In genomic region chr12:6225630-6226001, GRCh38 we compare ENCODE assay signal across 12 cellular contexts. TPM values are rescaled to one million over a fixed set of nuclear protein-coding genes. Genes with fewer than 3 reads are reported as not detected.
DNase-seq lines count a peak whose midpoint lies in the region; ATAC-seq and TF ChIP-seq lines count a peak whose summit lies in the region.
"Had no signal": no experiment of that assay in that cellular context is flagged by ENCODE, and none has a peak within 500 bp of the region (broad histone marks: within the 10 kb centered on the region; RNA-seq: fewer than 3 reads in every experiment).

No MANE protein-coding gene starts in this region.

- H3K79me2 ChIP-seq in mesendoderm (ENCODE audit: control insufficient read depth, insufficient read depth, low read length) = peaks cover 11% of the 10 kb centered on the region

- H3K36me3 ChIP-seq in mucosa of stomach (ENCODE audit: control insufficient read depth, insufficient read depth, low read length) = peaks cover 4% of the 10 kb centered on the region
- peaks cover 0 to 4% of the 10 kb centered on the region in 2 donors for H3K36me3 ChIP-seq in thyroid gland
- H3K36me3 ChIP-seq in mesendoderm (ENCODE audit: control insufficient read depth, insufficient read depth, low read length) = no peaks in the 10 kb centered on the region

- H2AK5ac ChIP-seq in mesendoderm (ENCODE audit: low read length) = no peak overlapping the region

- no peak overlapping the region for H3K18ac ChIP-seq in mesendoderm (ENCODE audit: low read length)

- H2BK120ac ChIP-seq in mesendoderm (ENCODE audit: low read depth, low read length) = no peak overlapping the region

- H3K79me1 ChIP-seq in mesendoderm (ENCODE audit: low read length) = peaks cover 15% of the 10 kb centered on the region

- H3K56ac ChIP-seq in mesendoderm (ENCODE audit: low read length) = no peak overlapping the region

- no peak overlapping the region for H3K4me2 ChIP-seq in mesendoderm (ENCODE audit: low read length)

- H3K4me3 ChIP-seq in epithelial cell of esophagus (ENCODE audit: low read length) = no peak overlapping the region
- no peak overlapping the region for H3K4me3 ChIP-seq in mucosa of stomach (ENCODE audit: low read length)
- no peak overlapping the region for H3K4me3 ChIP-seq in thyroid gland (replicated peaks in 1 of 3)
- no peak overlapping the region for H3K4me3 ChIP-seq in mesendoderm (ENCODE audit: low read length)

- H3K4ac ChIP-seq in mesendoderm (ENCODE audit: low read depth, low read length) = no peak overlapping the region

- H4K5ac ChIP-seq in mesendoderm (ENCODE audit: low read length) = no peak overlapping the region

- DNase-seq in epithelial cell of esophagus (ENCODE audit: low read depth) = peak; percentile 50
- no peak for DNase-seq in thyroid gland
- no peak for DNase-seq in mesenteric fat pad (ENCODE audit: low spot score)
- DNase-seq in mesendoderm = no peak
- DNase-seq in SIG-M5 treated with dmso at 0.1 percent for 504 hours (lab: John Stamatoyannopoulos, UW; ENCODE audit: unreplicated experiment) = no peak
- DNase-seq: activated T-cell treated with anti-CD3 and anti-CD28 coated beads, Interleukin-2, amount 50 U/mL, for 48 hours; DMS153; NCI-H226; stimulated activated CD4-positive, alpha-beta T cell treated with anti-CD3 and anti-CD28 coated beads, Interleukin-4, amount 100 ng/mL, for 4 hours had no signal

- peak overlapping the region; percentile 31 for H3K9ac ChIP-seq in mucosa of stomach (ENCODE audit: low read length)
- no peak overlapping the region for H3K9ac ChIP-seq in mesendoderm (ENCODE audit: low read length)

- no peak for TF ChIP-seq POLR2A in thyroid gland (IDR thresholded peaks at IDR 0.05)

- H2BK15ac ChIP-seq in mesendoderm (replicated peaks; ENCODE audit: low read depth) = no peak overlapping the region

- no peak overlapping the region for H2BK5ac ChIP-seq in mesendoderm (ENCODE audit: low read length)

- H3K27me3 ChIP-seq in mucosa of stomach (ENCODE audit: control insufficient read depth, insufficient read depth, low read length) (no peaks in the 10 kb centered on the region), thyroid gland (no peaks in the 10 kb centered on the region), mesendoderm (ENCODE audit: insufficient read depth, low read length, poor library complexity) (no peaks in the 10 kb centered on the region)

- no peaks in the 10 kb centered on the region for H3K9me3 ChIP-seq in mucosa of stomach (ENCODE audit: control insufficient read depth, low read length)
- no peaks in the 10 kb centered on the region for H3K9me3 ChIP-seq in thyroid gland

- no peak overlapping the region for H3K23ac ChIP-seq in mesendoderm (ENCODE audit: low read length)

- H3K4me1 ChIP-seq in mucosa of stomach (ENCODE audit: control insufficient read depth, insufficient read depth, low read length) = peaks cover 89% of the 10 kb centered on the region
- peaks cover 98 to 100% of the 10 kb centered on the region in 2 donors for H3K4me1 ChIP-seq in thyroid gland
- H3K4me1 ChIP-seq in mesendoderm (ENCODE audit: control insufficient read depth, low read depth, low read length) = no peaks in the 10 kb centered on the region

- intact Hi-C loops in thyroid gland (cut with DNase I) = loop anchor here (10.0 kb wide), 1 partner anchor 309 kb away; the partner anchor contains the start of gene GAPDH

- ATAC-seq in GM21619 (IDR thresholded peaks at IDR 0.05; ENCODE audit: unreplicated experiment) = no peak

- 61 to 68% methylated on average over 5 of the region's 5 CpGs for WGBS in thyroid gland, 2 donors
- WGBS in mesendoderm (ENCODE audit: extremely low coverage, insufficient coverage, low lambda C conversion rate) = no CpG with 5 or more reads among the region's 5 CpGs

- TF ChIP-seq CTCF in VCaP (conservative IDR thresholded peaks at IDR 0.05) (no peak), epithelial cell of esophagus (IDR thresholded peaks at IDR 0.05; ENCODE audit: insufficient read depth, low read depth, low read length, missing control alignments) (no peak), thyroid gland (IDR thresholded peaks at IDR 0.05) (no peak)

- H4K8ac ChIP-seq in mesendoderm (ENCODE audit: low read depth, low read length) = no peak overlapping the region

- peak overlapping the region; percentile 98 for H3K27ac ChIP-seq in VCaP
- peak overlapping the region; percentile 92 to 98 (median 92) for H3K27ac ChIP-seq in thyroid gland
- H3K27ac ChIP-seq in mesendoderm (ENCODE audit: low read depth, low read length) = no peak overlapping the region

RNA-seq across cellular contexts. Expression of gene CD9, which starts 25.4 kb away (rescaled TPM):
- total RNA-seq in thyroid gland = 100 to 1,000 TPM; 367 to 494 (median 375) TPM
- 57.7 TPM for total RNA-seq in mesenteric fat pad
- 228 TPM for polyA plus RNA-seq in mesendoderm (2013, experiment 1 of 2)
- polyA plus RNA-seq in mesendoderm (2013, experiment 2 of 2) = 229 TPM
